Comparison of ENCODE assay signal across 8 cellular contexts in genomic region chr9:19102631-19103345, GRCh38. TPM values are rescaled to one million over a fixed set of nuclear protein-coding genes. Genes with fewer than 3 reads are reported as not detected.
A peak's percentile ranks its signal among the peaks of the same experiment; 100 is the strongest.
DNase-seq lines count a peak whose midpoint lies in the region; ATAC-seq and TF ChIP-seq lines count a peak whose summit lies in the region.

A gene with protein sequence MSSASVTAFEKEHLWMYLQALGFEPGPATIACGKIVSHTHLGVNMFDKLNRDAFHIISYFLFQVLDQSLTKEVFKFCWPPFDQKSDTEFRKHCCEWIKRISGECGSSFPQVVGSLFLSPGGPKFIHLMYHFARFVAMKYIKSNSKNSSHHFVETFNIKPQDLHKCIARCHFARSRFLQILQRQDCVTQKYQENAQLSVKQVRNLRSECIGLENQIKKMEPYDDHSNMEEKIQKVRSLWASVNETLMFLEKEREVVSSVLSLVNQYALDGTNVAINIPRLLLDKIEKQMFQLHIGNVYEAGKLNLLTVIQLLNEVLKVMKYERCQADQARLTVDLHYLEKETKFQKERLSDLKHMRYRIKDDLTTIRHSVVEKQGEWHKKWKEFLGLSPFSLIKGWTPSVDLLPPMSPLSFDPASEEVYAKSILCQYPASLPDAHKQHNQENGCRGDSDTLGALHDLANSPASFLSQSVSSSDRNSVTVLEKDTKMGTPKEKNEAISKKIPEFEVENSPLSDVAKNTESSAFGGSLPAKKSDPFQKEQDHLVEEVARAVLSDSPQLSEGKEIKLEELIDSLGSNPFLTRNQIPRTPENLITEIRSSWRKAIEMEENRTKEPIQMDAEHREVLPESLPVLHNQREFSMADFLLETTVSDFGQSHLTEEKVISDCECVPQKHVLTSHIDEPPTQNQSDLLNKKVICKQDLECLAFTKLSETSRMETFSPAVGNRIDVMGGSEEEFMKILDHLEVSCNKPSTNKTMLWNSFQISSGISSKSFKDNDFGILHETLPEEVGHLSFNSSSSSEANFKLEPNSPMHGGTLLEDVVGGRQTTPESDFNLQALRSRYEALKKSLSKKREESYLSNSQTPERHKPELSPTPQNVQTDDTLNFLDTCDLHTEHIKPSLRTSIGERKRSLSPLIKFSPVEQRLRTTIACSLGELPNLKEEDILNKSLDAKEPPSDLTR (minus strand): TSS chr9:19102904. CDS start chr9:19102651, 253 bp downstream.

- in situ Hi-C loops in G401 (cut with HindIII; ENCODE audit: low sequenced_read_pairs), result no loop called here

- no peak for TF ChIP-seq CTCF in natural killer cell (IDR thresholded peaks at IDR 0.05)

- H3K27me3 Mint-ChIP-seq in natural killer cell (ENCODE audit: low read depth in 2 of 2), result no peaks in the 10 kb centered on the region

- peak within 1 kb of the TSS; percentile 90 to 95 for H3K27ac Mint-ChIP-seq in natural killer cell

- H3K9me3 Mint-ChIP-seq in natural killer cell, result no peaks in the 10 kb centered on the region

- H3K4me3 Mint-ChIP-seq in natural killer cell, result peak within 1 kb of the TSS; percentile 98

- intact Hi-C loops in natural killer cell (cut with micrococcal nuclease), result loop anchor here (1.0 to 2.0 kb wide), 6 partner anchors 24 to 278 kb away; partner anchors contain the start of genes DENND4C, PLIN2, RPS6 and RRAGA

- peaks cover 3% of the 10 kb centered on the region for H3K36me3 ChIP-seq in H7 (replicated peaks; ENCODE audit: control insufficient read depth, insufficient read depth, low read length)

- peaks cover 19 to 27% of the 10 kb centered on the region in 2 donors for H3K4me1 Mint-ChIP-seq in natural killer cell

- no peaks in the 10 kb centered on the region for H3K27me3 ChIP-seq in H7 (ENCODE audit: control insufficient read depth, insufficient read depth, low read length)

- ATAC-seq in natural killer cell, result peak; percentile 95 to 99 (median 96)

- peak within 1 kb of the TSS; percentile 83 for H3K4me3 ChIP-seq in H7 (ENCODE audit: insufficient read depth, low read depth, low read length)

- DNase-seq in G401 (ENCODE audit: low spot score) (peak; percentile 96), H7 (peak; percentile 92), M059J (ENCODE audit: low read depth) (peak; percentile 97), SHP77 (lab: John Stamatoyannopoulos, UW) (peak; percentile 88 to 92), fibroblast of peridontal ligament (ENCODE audit: extremely low read depth) (peak; percentile 97), natural killer cell (peak; percentile 88)
- peak; percentile 93 for DNase-seq in activated effector memory CD4-positive, alpha-beta T cell treated with Interleukin-2 at 50 U/mL for 16 hours
- peak; percentile 94 for DNase-seq in stimulated activated naive CD4-positive, alpha-beta T cell treated with Interleukin-2 at 50 U/mL for 16 hours (lab: John Stamatoyannopoulos, UW)

- no peaks in the 10 kb centered on the region for H3K36me3 Mint-ChIP-seq in natural killer cell

RNA-seq across cellular contexts. Expression of the gene that starts here (rescaled TPM):
- total RNA-seq in G401 (2014; rRNA removed; shearing (Covaris generic)), result 7.1 and 13.9 TPM in 2 replicates
- 36.1 and 56.1 TPM in 2 replicates for total RNA-seq in H7 (2014; rRNA removed; shearing (Covaris generic))
- 18.8 and 28.4 TPM in 2 replicates for total RNA-seq in M059J (2014; rRNA removed; shearing (Covaris generic))
- total RNA-seq in natural killer cell, result 10 to 100 TPM; 14.6 to 18.3 (median 14.9) TPM

Comparison
In these comparisons a context has a peak if more than half of its experiments do, and no peak if none do; other contexts are left out.
1. Peak in every context shown above with its lines: DNase-seq, ATAC-seq and H3K4me3 ChIP-seq.